In the genomic region with DNA sequence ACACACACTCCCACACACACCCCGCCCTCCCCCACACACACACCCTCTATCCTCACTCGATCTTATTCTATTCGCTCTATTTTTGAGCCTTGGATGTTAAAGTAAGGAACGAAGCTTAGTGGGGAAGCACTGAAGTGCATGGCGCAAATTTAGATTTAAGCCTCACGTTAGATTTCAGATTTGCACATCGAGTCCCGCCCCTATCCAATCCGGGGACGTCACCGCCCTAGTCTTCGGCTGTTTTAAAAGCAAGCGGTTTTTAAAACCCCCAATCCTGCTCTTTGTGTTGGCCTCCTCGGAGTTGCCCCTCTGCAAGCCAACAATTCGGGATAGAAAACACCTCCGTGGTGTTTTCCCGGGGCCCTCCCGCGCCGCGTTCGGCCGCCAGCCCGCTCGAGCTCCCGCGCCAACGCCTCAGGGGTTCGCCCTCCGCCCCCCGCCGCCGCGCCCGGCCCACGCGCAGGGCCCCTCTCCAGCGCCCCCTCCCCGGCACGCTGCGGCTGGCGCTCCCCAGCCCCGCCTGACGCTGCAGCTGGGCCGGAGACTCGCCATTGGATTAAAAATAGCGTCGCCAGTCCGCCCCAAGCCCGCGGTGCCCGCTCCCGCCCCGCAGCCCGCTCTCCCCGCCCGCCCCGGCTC, we compare ENCODE assay signal across 8 cellular contexts. TPM values are rescaled to one million over a fixed set of nuclear protein-coding genes. Genes with fewer than 3 reads are reported as not detected.
DNase-seq lines count a peak whose midpoint lies in the region; ATAC-seq and TF ChIP-seq lines count a peak whose summit lies in the region.

TSS of gene USP13 (plus strand) at position 574 of the 639 bp plus-strand sequence. CDS start 186 bp downstream, outside the sequence.

- 3% methylated on average over 16 of the region's 58 CpGs for WGBS in esophagus muscularis mucosa

- peak within 1 kb of the TSS; percentile 78 for H3K9ac ChIP-seq in OCI-LY1 (ENCODE audit: low read length)

- peaks cover 36% of the 10 kb centered on the region for H3K4me1 Mint-ChIP-seq in activated T-cell treated with anti-CD3 and anti-CD28 coated beads, Interleukin-2, amount 50 U/mL, for 24 hours (ENCODE audit: low read depth)
- peaks cover 43% of the 10 kb centered on the region for H3K4me1 Mint-ChIP-seq in stimulated activated memory B cell treated with anti-CD40 and anti-IgM and Interleukin-4, amounts not matched to agents 10 μg/mL and 1 μg/mL and 100 μg/mL, for 72 hours

- H3K4me2 ChIP-seq in OCI-LY1 (ENCODE audit: low read length): peak within 1 kb of the TSS; percentile 72

- peak within 1 kb of the TSS; percentile 0; the same call in 1 of the 2 replicates for H2AFZ ChIP-seq in OCI-LY1 (ENCODE audit: low read length)

- no peak for TF ChIP-seq POLR2A in esophagus muscularis mucosa (IDR thresholded peaks at IDR 0.05; ENCODE audit: low read depth)

- H3K27ac ChIP-seq in OCI-LY1 (ENCODE audit: low read depth, low read length, poor library complexity, severe bottlenecking) (peak within 1 kb of the TSS; percentile 83), esophagus muscularis mucosa (replicated peaks in 1 of 4) (peak within 1 kb of the TSS; percentile 95 to 97 (median 96)), muscle layer of duodenum (ENCODE audit: low read length) (peak within 1 kb of the TSS; percentile 45)

- peak within 1 kb of the TSS; percentile 90 for H3K27ac Mint-ChIP-seq in activated T-cell treated with anti-CD3 and anti-CD28 coated beads, Interleukin-2, amount 50 U/mL, for 24 hours
- peak within 1 kb of the TSS; percentile 86 for H3K27ac Mint-ChIP-seq in stimulated activated memory B cell treated with anti-CD40 and anti-IgM and Interleukin-4, amounts not matched to agents 10 μg/mL and 1 μg/mL and 100 μg/mL, for 72 hours

- H3K4me3 ChIP-seq in OCI-LY1 (ENCODE audit: low read depth, low read length, poor library complexity, severe bottlenecking) (peak within 1 kb of the TSS; percentile 87), esophagus muscularis mucosa (peak within 1 kb of the TSS; percentile 86 to 94 (median 89)), muscle layer of duodenum (ENCODE audit: low read depth in 1 of 2, low read length in 2 of 2) (peak within 1 kb of the TSS; percentile 73 to 89)

- TF ChIP-seq CTCF in OCI-LY1 (IDR thresholded peaks at IDR 0.05; ENCODE audit: low read length) (no peak), esophagus muscularis mucosa (IDR thresholded peaks at IDR 0.05) (peak in 1 of 3 experiments; percentile 45)

- H3K9me3 Mint-ChIP-seq in activated T-cell treated with anti-CD3 and anti-CD28 coated beads, Interleukin-2, amount 50 U/mL, for 24 hours: no peaks in the 10 kb centered on the region
- H3K9me3 Mint-ChIP-seq in stimulated activated memory B cell treated with anti-CD40 and anti-IgM and Interleukin-4, amounts not matched to agents 10 μg/mL and 1 μg/mL and 100 μg/mL, for 72 hours: no peaks in the 10 kb centered on the region

- no peaks in the 10 kb centered on the region for H4K20me1 ChIP-seq in OCI-LY1 (ENCODE audit: insufficient read depth, low read length)

- no peak for TF ChIP-seq EP300 in esophagus muscularis mucosa (IDR thresholded peaks at IDR 0.05)

- ATAC-seq in GM21360 (IDR thresholded peaks at IDR 0.05; ENCODE audit: unreplicated experiment): peak; percentile 69
- ATAC-seq in stimulated activated memory B cell treated with anti-CD40 and anti-IgM and Interleukin-4, amounts not matched to agents 10 μg/mL and 1 μg/mL and 100 μg/mL, for 72 hours: peak; percentile 84

- H3K36me3 Mint-ChIP-seq in activated T-cell treated with anti-CD3 and anti-CD28 coated beads, Interleukin-2, amount 50 U/mL, for 24 hours (ENCODE audit: low read depth): peaks cover 14% of the 10 kb centered on the region
- H3K36me3 Mint-ChIP-seq in stimulated activated memory B cell treated with anti-CD40 and anti-IgM and Interleukin-4, amounts not matched to agents 10 μg/mL and 1 μg/mL and 100 μg/mL, for 72 hours: peaks cover 12% of the 10 kb centered on the region

- H3F3A ChIP-seq in OCI-LY1 (ENCODE audit: insufficient read depth, low read length): peaks cover 6% of the 10 kb centered on the region

- H3K27me3 ChIP-seq in OCI-LY1 (ENCODE audit: insufficient read depth, low read length) (no peaks in the 10 kb centered on the region), esophagus muscularis mucosa (no peaks in the 10 kb centered on the region), muscle layer of duodenum (ENCODE audit: low read depth, low read length) (no peaks in the 10 kb centered on the region)

- H3K27me3 Mint-ChIP-seq in activated T-cell treated with anti-CD3 and anti-CD28 coated beads, Interleukin-2, amount 50 U/mL, for 24 hours: peaks cover 4% of the 10 kb centered on the region
- no peaks in the 10 kb centered on the region for H3K27me3 Mint-ChIP-seq in stimulated activated memory B cell treated with anti-CD40 and anti-IgM and Interleukin-4, amounts not matched to agents 10 μg/mL and 1 μg/mL and 100 μg/mL, for 72 hours

- no peaks in the 10 kb centered on the region for H3K9me2 ChIP-seq in OCI-LY1 (ENCODE audit: low read depth, low read length)

- H3K4me1 ChIP-seq in OCI-LY1 (ENCODE audit: insufficient read depth, low read length, severe bottlenecking) (peaks cover 28% of the 10 kb centered on the region), esophagus muscularis mucosa (peaks cover 4 to 27% (median 17%) of the 10 kb centered on the region in 4 donors), muscle layer of duodenum (ENCODE audit: control insufficient read depth in 1 of 2, insufficient read depth in 2 of 2, low read length in 2 of 2) (peaks cover 0 to 5% of the 10 kb centered on the region in 2 donors)

- no peaks in the 10 kb centered on the region for H3K9me3 ChIP-seq in OCI-LY1 (ENCODE audit: low read length)
- H3K9me3 ChIP-seq in esophagus muscularis mucosa: no peaks in the 10 kb centered on the region
- no peaks in the 10 kb centered on the region for H3K9me3 ChIP-seq in muscle layer of duodenum (ENCODE audit: control insufficient read depth in 1 of 2, low read length in 2 of 2)

- DNase-seq in DMS 273 treated with DMSO at 0.1 percent for 48 hours (lab: John Stamatoyannopoulos, UW) (peak; percentile 84), HS-27A (ENCODE audit: low read depth) (peak; percentile 55), esophagus muscularis mucosa (ENCODE audit: extremely low spot score) (no peak)
- peak; percentile 83 for DNase-seq in activated T-cell treated with anti-CD3 and anti-CD28 coated beads, Interleukin-2, amount 50 U/mL, for 24 hours

- H3K4me3 Mint-ChIP-seq in activated T-cell treated with anti-CD3 and anti-CD28 coated beads, Interleukin-2, amount 50 U/mL, for 24 hours: peak within 1 kb of the TSS; percentile 94
- H3K4me3 Mint-ChIP-seq in stimulated activated memory B cell treated with anti-CD40 and anti-IgM and Interleukin-4, amounts not matched to agents 10 μg/mL and 1 μg/mL and 100 μg/mL, for 72 hours: peak within 1 kb of the TSS; percentile 82

- H3K36me3 ChIP-seq in OCI-LY1 (ENCODE audit: insufficient read depth, low read length): peaks cover 14% of the 10 kb centered on the region
- H3K36me3 ChIP-seq in esophagus muscularis mucosa: no peaks in the 10 kb centered on the region
- H3K36me3 ChIP-seq in muscle layer of duodenum (ENCODE audit: control insufficient read depth in 1 of 2, insufficient read depth in 2 of 2, low read length in 2 of 2): no peaks in the 10 kb centered on the region

- intact Hi-C loops in esophagus muscularis mucosa (cut with DNase I): loop anchor here (5.0 kb wide), 1 partner anchor 45 kb away; no protein-coding TSS in a partner anchor

- H3K79me2 ChIP-seq in OCI-LY1 (ENCODE audit: insufficient read depth, low read length): peaks cover 38% of the 10 kb centered on the region

RNA-seq across cellular contexts. Expression of gene USP13, which starts in this region (rescaled TPM):
- 10 to 100 TPM in 3 of 4 donors, 1 to 10 TPM in 1; 8.7 to 15.1 (median 11.9) TPM for total RNA-seq in esophagus muscularis mucosa

Comparison
In these comparisons a context has a peak if more than half of its experiments do, and no peak if none do; other contexts are left out.
1. H3K27ac ChIP-seq: peak in every context shown above with its lines; median percentile 96 in esophagus muscularis mucosa; 83 in OCI-LY1; 45 in muscle layer of duodenum.